ENCODE assay signal across 9 cellular contexts in genomic region chr13:35789335-35790166, GRCh38.
DNase-seq lines count a peak whose midpoint lies in the region; ATAC-seq and TF ChIP-seq lines count a peak whose summit lies in the region.
"Had no signal": no experiment of that assay in that cellular context is flagged by ENCODE, and none has a peak within 500 bp of the region (broad histone marks: within the 10 kb centered on the region; RNA-seq: fewer than 3 reads in every experiment).

No MANE protein-coding gene starts in this region.

- CTCF ChIA-PET in activated CD4-positive, alpha-beta T cell treated with anti-CD3 and anti-CD28 coated beads, Interleukin-2, amount 10 ng/mL, durations not matched to agents 7 days and 5 days (lab: Charles Lee), result interaction anchor here (0.7 kb wide), 1 partner anchor 826 kb away, joined by 3 read pairs; no protein-coding TSS in a partner anchor

- H3K4me1 Mint-ChIP-seq in activated CD4-positive, alpha-beta T cell treated with anti-CD3 and anti-CD28 coated beads, Interleukin-2, amount 10 ng/mL, durations not matched to agents 7 days and 5 days, result no peaks in the 10 kb centered on the region

- TF ChIP-seq CTCF in neural cell (IDR thresholded peaks at IDR 0.05; ENCODE audit: poor library complexity, severe bottlenecking), result peak; percentile 82

- DNase-seq in NOMO-1 treated with DMSO at 0.1 percent for 48 hours (lab: John Stamatoyannopoulos, UW; ENCODE audit: unreplicated experiment) (peak; percentile 1), NOMO-1 treated with dmso at 0.1 percent for 144 hours (lab: John Stamatoyannopoulos, UW; ENCODE audit: unreplicated experiment) (no peak), NCI-H460 (ENCODE audit: extremely low read depth, low read depth) (peak; percentile 24), dermis microvascular lymphatic vessel endothelial cell (ENCODE audit: low read depth in 2 of 2) (peak; percentile 16 to 40)
- DNase-seq in activated CD4-positive, alpha-beta T cell treated with anti-CD3 and anti-CD28 coated beads, Interleukin-2, amount 10 ng/mL, durations not matched to agents 7 days and 5 days, result no peak
- DNase-seq in stimulated activated CD4-positive, alpha-beta T cell treated with anti-CD3 and anti-CD28 coated beads, Interleukin-4, amount 100 ng/mL, for 4 hours, result no peak

- H3K36me3 Mint-ChIP-seq in activated CD4-positive, alpha-beta T cell treated with anti-CD3 and anti-CD28 coated beads, Interleukin-2, amount 10 ng/mL, durations not matched to agents 7 days and 5 days (ENCODE audit: low read depth), result no peaks in the 10 kb centered on the region
- H3K36me3 Mint-ChIP-seq: activated naive CD8-positive, alpha-beta T cell had no signal

- H3K36me3 ChIP-seq in neural cell (ENCODE audit: insufficient read depth, low read length), result peaks cover 11% of the 10 kb centered on the region

- POLR2A ChIA-PET in activated CD4-positive, alpha-beta T cell treated with anti-CD3 and anti-CD28 coated beads, Interleukin-2, amount 10 ng/mL, durations not matched to agents 7 days and 5 days (lab: Charles Lee), result interaction anchor here (0.6 kb wide), 1 partner anchor 1753 kb away, joined by 3 read pairs; no protein-coding TSS in a partner anchor

- no peaks in the 10 kb centered on the region for H3K27me3 ChIP-seq in neural cell (ENCODE audit: insufficient read depth, low read depth, low read length)

- H3K4me3 ChIP-seq in neural cell (ENCODE audit: low read length), result no peak overlapping the region

- H3K9me3 Mint-ChIP-seq in activated CD4-positive, alpha-beta T cell treated with anti-CD3 and anti-CD28 coated beads, Interleukin-2, amount 10 ng/mL, durations not matched to agents 7 days and 5 days, result no peaks in the 10 kb centered on the region

- peak overlapping the region; percentile 34 for H3K27ac ChIP-seq in neural cell (ENCODE audit: low read length)

- no peak overlapping the region for H3K4me3 Mint-ChIP-seq in activated CD4-positive, alpha-beta T cell treated with anti-CD3 and anti-CD28 coated beads, Interleukin-2, amount 10 ng/mL, durations not matched to agents 7 days and 5 days
- H3K4me3 Mint-ChIP-seq: activated naive CD8-positive, alpha-beta T cell had no signal

- no peak overlapping the region for H2AFZ ChIP-seq in neural cell (ENCODE audit: low read depth, low read length)

- H3K27me3 Mint-ChIP-seq in activated CD4-positive, alpha-beta T cell treated with anti-CD3 and anti-CD28 coated beads, Interleukin-2, amount 10 ng/mL, durations not matched to agents 7 days and 5 days, result no peaks in the 10 kb centered on the region
- H3K27me3 Mint-ChIP-seq: activated naive CD8-positive, alpha-beta T cell had no signal

- peaks cover 3% of the 10 kb centered on the region for H3F3A ChIP-seq in neural cell (ENCODE audit: insufficient read depth, low read length, poor library complexity, severe bottlenecking)

- no peaks in the 10 kb centered on the region for H3K79me2 ChIP-seq in neural cell (replicated peaks; ENCODE audit: insufficient read depth, low read length)

- peak; percentile 78 for TF ChIP-seq RAD21 in neural cell (conservative IDR thresholded peaks at IDR 0.05)

- H4K20me1 ChIP-seq in neural cell (ENCODE audit: insufficient read depth), result no peaks in the 10 kb centered on the region

- H3K9ac ChIP-seq in neural cell (ENCODE audit: low read length), result no peak overlapping the region

- H3K27ac Mint-ChIP-seq in activated CD4-positive, alpha-beta T cell treated with anti-CD3 and anti-CD28 coated beads, Interleukin-2, amount 10 ng/mL, durations not matched to agents 7 days and 5 days, result no peak overlapping the region
- H3K27ac Mint-ChIP-seq: activated naive CD8-positive, alpha-beta T cell had no signal

- H3K9me2 ChIP-seq in neural cell (ENCODE audit: insufficient read depth, low read length), result no peaks in the 10 kb centered on the region

- H3K4me2 ChIP-seq in neural cell (ENCODE audit: low read length), result no peak overlapping the region

- no peak for TF ChIP-seq EP300 in neural cell (conservative IDR thresholded peaks at IDR 0.05; ENCODE audit: poor library complexity, severe bottlenecking)

- peak; percentile 80 for ATAC-seq in HG02870 (IDR thresholded peaks at IDR 0.05; ENCODE audit: unreplicated experiment)

- H3K9me3 ChIP-seq in neural cell (ENCODE audit: low read length), result no peaks in the 10 kb centered on the region

TF ChIP-seq in neural cell, 6 proteins besides CTCF, POLR2A, EP300 and RAD21:
- TF ChIP-seq EZH2 (IDR thresholded peaks at IDR 0.05; ENCODE audit: borderline replicate concordance, insufficient read depth, low read length, poor library complexity, severe bottlenecking), result no peak
- TF ChIP-seq MXI1 (conservative IDR thresholded peaks at IDR 0.05; ENCODE audit: poor library complexity, severe bottlenecking), result no peak
- TF ChIP-seq TAF1 (IDR thresholded peaks at IDR 0.05; ENCODE audit: low read depth), result no peak
- peak; percentile 64 for TF ChIP-seq SMC3 (conservative IDR thresholded peaks at IDR 0.05; ENCODE audit: poor library complexity)
- no peak for TF ChIP-seq REST (IDR thresholded peaks at IDR 0.05; ENCODE audit: borderline replicate concordance)
TF ChIP-seq in neural cell: peak in this region for 1.

Comparison
In these comparisons a context has a peak if more than half of its experiments do, and no peak if none do; other contexts are left out.
1. DNase-seq: peak in NOMO-1 treated with DMSO at 0.1 percent for 48 hours (single experiment), NCI-H460 (single experiment) and dermis microvascular lymphatic vessel endothelial cell (2 of 2); none in NOMO-1 treated with dmso at 0.1 percent for 144 hours (single experiment), activated CD4-positive, alpha-beta T cell treated with anti-CD3 and anti-CD28 coated beads, Interleukin-2, amount 10 ng/mL, durations not matched to agents 7 days and 5 days (single experiment) and stimulated activated CD4-positive, alpha-beta T cell treated with anti-CD3 and anti-CD28 coated beads, Interleukin-4, amount 100 ng/mL, for 4 hours (0 of 2).